In the genomic region with DNA sequence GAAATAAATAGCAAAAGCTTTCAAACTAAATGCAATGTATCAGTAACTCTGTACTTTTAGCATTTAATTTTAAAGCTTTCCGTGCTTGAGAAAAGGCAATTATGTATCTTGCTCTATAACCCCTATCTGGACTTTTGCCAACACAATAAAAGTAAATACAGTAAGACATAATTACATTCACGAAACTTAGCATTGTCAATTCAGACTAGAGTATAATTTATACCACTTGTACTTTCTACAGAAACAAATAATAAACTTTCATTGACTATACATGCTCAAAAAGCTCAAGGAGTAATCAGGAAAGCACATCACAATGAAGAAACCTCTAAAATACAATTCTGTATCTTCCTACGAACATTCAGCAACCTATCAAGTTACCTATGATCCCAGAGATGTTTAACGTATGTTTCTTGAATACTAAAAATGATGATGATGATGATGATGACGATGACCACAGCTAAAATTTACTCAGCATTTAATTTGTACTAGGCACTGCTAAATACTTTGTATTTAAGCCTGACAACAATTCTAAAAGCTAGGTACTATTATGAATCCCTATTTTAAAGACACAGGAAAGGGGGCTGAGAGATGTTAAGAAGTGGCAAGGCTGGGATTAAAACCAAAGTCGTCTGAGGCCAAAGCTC, we compare ENCODE assay signal across 14 cellular contexts.
"Had no signal": no experiment of that assay in that cellular context is flagged by ENCODE, and none has a peak within 500 bp of the region (broad histone marks: within the 10 kb centered on the region; RNA-seq: fewer than 3 reads in every experiment).

No MANE protein-coding gene starts in this region.

- H3K9me3 ChIP-seq: lower lobe of right lung, right atrium auricular region, tibial artery had no signal

- H3K27me3 ChIP-seq: brain microvascular endothelial cell, right atrium auricular region, tibial artery had no signal

- DNase-seq: activated CD4-positive, alpha-beta T cell treated with anti-CD3 and anti-CD28 coated beads for 1 hour; activated effector memory CD4-positive, alpha-beta T cell treated with anti-CD3 and anti-CD28 coated beads, Interleukin-2, amount 50 U/mL, for 16 hours; activated T-cell treated with anti-CD3 and anti-CD28 coated beads, Interleukin-2, amount 50 U/mL, for 4 hours; amygdala; brain microvascular endothelial cell; cerebellar nuclear complex; hypothalamus; kidney glomerular epithelial cell; lower lobe of right lung; naive B cell; tibial artery had no signal

- H3K4me2 ChIP-seq: smooth muscle cell had no signal

- H3K4me3 ChIP-seq: lower lobe of right lung, right atrium auricular region, smooth muscle cell, tibial artery had no signal

- H3K36me3 ChIP-seq: brain microvascular endothelial cell had no signal

- ATAC-seq: activated T-cell treated with anti-CD3 and anti-CD28 coated beads, Interleukin-2, amount 50 U/mL, for 4 hours; esophagus mucosa; lower lobe of right lung had no signal

- H3K27ac ChIP-seq: brain microvascular endothelial cell, lower lobe of right lung, right atrium auricular region had no signal
